ENCODE assay signal across 8 cellular contexts in the genomic region with DNA sequence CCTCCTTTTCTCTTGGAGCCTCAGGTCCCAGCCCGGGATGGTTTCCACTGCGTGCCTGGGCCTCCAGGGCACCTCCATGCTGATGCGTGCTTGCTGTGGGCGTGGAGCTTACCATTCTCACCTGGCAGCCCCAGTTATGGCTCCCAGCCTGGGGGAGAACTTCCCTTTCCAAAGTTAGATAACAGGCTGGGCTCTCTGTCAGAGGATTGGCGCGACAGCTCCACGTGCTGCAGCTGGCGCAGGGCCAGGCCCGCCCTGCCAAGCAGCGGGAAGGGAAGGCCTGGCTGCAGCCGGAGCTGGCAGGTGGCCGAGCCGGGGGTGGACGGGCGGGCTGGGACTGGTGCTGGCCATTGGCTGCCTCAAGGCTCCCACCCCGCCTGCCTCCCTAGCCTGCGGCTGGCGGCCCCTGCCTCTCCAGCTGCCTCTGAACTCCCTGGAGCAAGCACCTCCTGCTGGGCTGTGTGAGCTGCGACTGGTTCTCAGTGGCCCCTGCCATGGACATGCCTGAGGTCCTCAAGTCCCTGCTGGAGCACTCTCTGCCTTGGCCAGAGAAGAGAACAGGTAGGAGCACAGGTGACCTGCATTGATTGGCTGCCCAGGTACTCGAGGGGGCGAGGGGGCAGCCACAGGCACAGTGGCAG. TPM values are rescaled to one million over a fixed set of nuclear protein-coding genes. Genes with fewer than 3 reads are reported as not detected.
DNase-seq lines count a peak whose midpoint lies in the region; ATAC-seq and TF ChIP-seq lines count a peak whose summit lies in the region.

No MANE protein-coding gene starts in this region.

- no peak overlapping the region for H3K27ac Mint-ChIP-seq in activated T-helper 17 cell treated with anti-CD3 and anti-CD28 coated beads, Interleukin-2, amount 50 U/mL, for 72 hours

- H3K27me3 Mint-ChIP-seq in activated T-helper 17 cell treated with anti-CD3 and anti-CD28 coated beads, Interleukin-2, amount 50 U/mL, for 72 hours = no peaks in the 10 kb centered on the region

- no peak for TF ChIP-seq CTCF in GM10266 (IDR thresholded peaks at IDR 0.05; ENCODE audit: control insufficient read depth, insufficient read depth, low read depth, missing control alignments)

- no peaks in the 10 kb centered on the region for H3K36me3 Mint-ChIP-seq in activated T-helper 17 cell treated with anti-CD3 and anti-CD28 coated beads, Interleukin-2, amount 50 U/mL, for 72 hours (ENCODE audit: low read depth)

- no peaks in the 10 kb centered on the region for H3K9me3 Mint-ChIP-seq in activated T-helper 17 cell treated with anti-CD3 and anti-CD28 coated beads, Interleukin-2, amount 50 U/mL, for 72 hours

- no peaks in the 10 kb centered on the region for H3K4me1 Mint-ChIP-seq in activated T-helper 17 cell treated with anti-CD3 and anti-CD28 coated beads, Interleukin-2, amount 50 U/mL, for 72 hours

- peak; percentile 35 for ATAC-seq in activated T-helper 17 cell treated with anti-CD3 and anti-CD28 coated beads, Interleukin-2, amount 50 U/mL, for 72 hours (replicated peaks)
- no peak for ATAC-seq in HG02642 (IDR thresholded peaks at IDR 0.05; ENCODE audit: poor library complexity, unreplicated experiment)

- H3K4me3 Mint-ChIP-seq in activated T-helper 17 cell treated with anti-CD3 and anti-CD28 coated beads, Interleukin-2, amount 50 U/mL, for 72 hours = no peak overlapping the region

- peak in 4 of 6 experiments; percentile 5 to 29 (median 13) for DNase-seq in stimulated activated naive CD4-positive, alpha-beta T cell (lab: John Stamatoyannopoulos, UW)
- DNase-seq in stimulated activated naive CD4-positive, alpha-beta T cell treated with Interleukin-2 at 50 U/mL for 16 hours (lab: John Stamatoyannopoulos, UW) = no peak
- DNase-seq in NCI-H226 = peak; percentile 91
- DNase-seq in germinal center (ENCODE audit: low spot score) = peak; percentile 20
- peak; percentile 97 for DNase-seq in occipital lobe (lab: John Stamatoyannopoulos, UW)
- no peak for DNase-seq in GM10266 (ENCODE audit: extremely low spot score)

RNA-seq across cellular contexts. Expression of a gene that starts 14.6 kb away (rescaled TPM):
- 1 to 10 TPM; 2.4 to 4.0 TPM for total RNA-seq in activated T-helper 17 cell treated with anti-CD3 and anti-CD28 coated beads, Interleukin-2, amount 50 U/mL, for 72 hours
- 10.0 TPM for total RNA-seq in occipital lobe

Comparison
In these comparisons a context has a peak if more than half of its experiments do, and no peak if none do; other contexts are left out.
1. DNase-seq: peak in stimulated activated naive CD4-positive, alpha-beta T cell (4 of 6), NCI-H226 (single experiment), germinal center (single experiment) and occipital lobe (single experiment); none in stimulated activated naive CD4-positive, alpha-beta T cell treated with Interleukin-2 at 50 U/mL for 16 hours (single experiment) and GM10266 (single experiment).